Comparison of ENCODE assay signal across 1 cellular context in genomic region chr2:34103437-34103836, GRCh38.
TF ChIP-seq lines count a peak whose summit lies in the region.

No MANE protein-coding gene starts in this region.

TF ChIP-seq in HepG2, 621 proteins besides CTCF, POLR2A, EP300 and RAD21 (continued from another document):
- no peak for TF ChIP-seq ARID4A (CRISPR knock-in tag; IDR thresholded peaks at IDR 0.05; ENCODE audit: borderline replicate concordance)
- TF ChIP-seq ZNF770 (CRISPR knock-in tag; IDR thresholded peaks at IDR 0.05), result no peak
- TF ChIP-seq ETV5 (CRISPR knock-in tag; IDR thresholded peaks at IDR 0.05; ENCODE audit: borderline replicate concordance), result no peak
- TF ChIP-seq MAFK (conservative IDR thresholded peaks at IDR 0.05 in 1 of 2, IDR thresholded peaks at IDR 0.05 in 1 of 2; ENCODE audit: low read length in 2 of 2), result peak; percentile 93 to 96
- no peak for TF ChIP-seq ZNF589 (CRISPR knock-in tag; conservative IDR thresholded peaks at IDR 0.05)
- TF ChIP-seq MAFF (IDR thresholded peaks at IDR 0.05; ENCODE audit: low read depth, low read length), result peak; percentile 91
